In the genomic region with DNA sequence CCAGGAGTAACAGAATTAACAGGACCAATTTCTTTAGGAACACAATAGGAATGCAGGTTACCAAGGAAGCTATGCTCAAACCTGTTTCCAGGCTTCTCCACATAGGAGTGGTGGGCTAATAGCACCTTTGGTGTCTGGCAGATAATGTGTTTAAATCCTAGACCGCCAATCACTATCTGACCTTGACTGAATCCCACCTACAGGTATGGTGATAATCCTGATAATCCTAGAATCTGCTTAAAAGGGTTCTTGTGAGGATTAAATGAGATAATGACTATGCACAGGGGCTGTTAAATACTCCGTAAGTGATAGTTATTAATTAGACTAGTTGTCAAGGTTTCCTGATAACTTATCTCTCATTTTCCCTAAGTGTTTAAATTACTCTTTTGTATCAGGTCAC, we compare ENCODE assay signal across 19 cellular contexts.
A peak's percentile ranks its signal among the peaks of the same experiment; 100 is the strongest.
DNase-seq lines count a peak whose midpoint lies in the region; ATAC-seq and TF ChIP-seq lines count a peak whose summit lies in the region.
"Had no signal": no experiment of that assay in that cellular context is flagged by ENCODE, and none has a peak within 500 bp of the region (broad histone marks: within the 10 kb centered on the region; RNA-seq: fewer than 3 reads in every experiment).

No MANE protein-coding gene starts in this region.

- POLR2A ChIA-PET in CD4-positive, alpha-beta T cell (lab: Charles Lee) = interaction anchor here (1.4 to 1.5 kb wide), 2 partner anchors 17 to 29 kb away, joined by 3 to 5 read pairs; no protein-coding TSS in a partner anchor

- no peak overlapping the region for H3K23ac ChIP-seq in mesendoderm (ENCODE audit: low read length)

- no peak overlapping the region for H3K4me3 Mint-ChIP-seq in CD4-positive, alpha-beta T cell
- H3K4me3 Mint-ChIP-seq: CD4-positive, CD25-positive, alpha-beta regulatory T cell; HFFc6 had no signal

- WGBS in mesendoderm (ENCODE audit: extremely low coverage, insufficient coverage, low lambda C conversion rate) = no CpG with 5 or more reads among the region's 2 CpGs

- peaks cover 5% of the 10 kb centered on the region for H3K4me1 ChIP-seq in mesendoderm (ENCODE audit: control insufficient read depth, low read depth, low read length)
- H3K4me1 ChIP-seq: BE2C had no signal

- no peaks in the 10 kb centered on the region for H3K27me3 ChIP-seq in CD4-positive, alpha-beta T cell (ENCODE audit: control insufficient read depth, insufficient read depth, low read length)
- no peaks in the 10 kb centered on the region for H3K27me3 ChIP-seq in mesendoderm (ENCODE audit: insufficient read depth, low read length, poor library complexity)
- H3K27me3 ChIP-seq: BE2C had no signal

- no peak overlapping the region for H3K27ac ChIP-seq in CD4-positive, alpha-beta T cell (ENCODE audit: low read depth, low read length)
- H3K27ac ChIP-seq in mesendoderm (ENCODE audit: low read depth, low read length) = no peak overlapping the region

- H2BK15ac ChIP-seq in mesendoderm (replicated peaks; ENCODE audit: low read depth) = no peak overlapping the region

- H4K5ac ChIP-seq in mesendoderm (ENCODE audit: low read length) = no peak overlapping the region

- peaks cover 38% of the 10 kb centered on the region for H3K36me3 Mint-ChIP-seq in CD4-positive, alpha-beta T cell (ENCODE audit: low read depth)

- peaks cover 2% of the 10 kb centered on the region for H3K79me1 ChIP-seq in mesendoderm (ENCODE audit: low read length)

- H3K9ac ChIP-seq in mesendoderm (ENCODE audit: low read length) = no peak overlapping the region

- H2BK120ac ChIP-seq in mesendoderm (ENCODE audit: low read depth, low read length) = no peak overlapping the region

- no peaks in the 10 kb centered on the region for H3K79me2 ChIP-seq in mesendoderm (ENCODE audit: control insufficient read depth, insufficient read depth, low read length)

- no peak for DNase-seq in CD4-positive, alpha-beta T cell
- DNase-seq in D341Med (ENCODE audit: low spot score) (peak; percentile 52), NCI-H82 (lab: John Stamatoyannopoulos, UW) (peak; percentile 86), mesendoderm (peak; percentile 82)
- DNase-seq in activated CD4-positive, alpha-beta T cell treated with anti-CD3 and anti-CD28 coated beads, Interleukin-2, amount 50 U/mL, for 1 hour = no peak
- DNase-seq: ACHN; BE2C; C1 segment of cervical spinal cord; CD4-positive, CD25-positive, alpha-beta regulatory T cell; DMS 273 treated with DMSO at 0.1 percent for 48 hours; DMS53; DND-41; EL; GOT3; H7; HFFc6; KG1 had no signal

- H3K4me2 ChIP-seq in mesendoderm (ENCODE audit: low read length) = no peak overlapping the region

- H3K27me3 Mint-ChIP-seq in CD4-positive, alpha-beta T cell = no peaks in the 10 kb centered on the region
- H3K27me3 Mint-ChIP-seq: CD4-positive, CD25-positive, alpha-beta regulatory T cell had no signal

- CTCF ChIA-PET in CD4-positive, alpha-beta T cell (lab: Charles Lee) = interaction anchor here (1.7 to 2.0 kb wide), 2 partner anchors 9 to 80 kb away, joined by 5 to 7 read pairs; no protein-coding TSS in a partner anchor

- intact Hi-C loops in CD4-positive, alpha-beta T cell (cut with DNase I, micrococcal nuclease) = no loop called here

- no peaks in the 10 kb centered on the region for H3K9me3 Mint-ChIP-seq in CD4-positive, alpha-beta T cell
- H3K9me3 Mint-ChIP-seq: CD4-positive, CD25-positive, alpha-beta regulatory T cell; HFFc6 had no signal

- H2AK5ac ChIP-seq in mesendoderm (ENCODE audit: low read length) = no peak overlapping the region

- no peak for TF ChIP-seq CTCF in CD4-positive, alpha-beta T cell (IDR thresholded peaks at IDR 0.05)

- no peak for ATAC-seq in CD4-positive, alpha-beta T cell (ENCODE audit: poor library complexity)
- no peak for ATAC-seq in HG02938 (IDR thresholded peaks at IDR 0.05; ENCODE audit: unreplicated experiment)
- ATAC-seq: HCT116 had no signal

- H3K4me3 ChIP-seq in mesendoderm (ENCODE audit: low read length) = no peak overlapping the region

- peak overlapping the region; percentile 31 for H3K27ac Mint-ChIP-seq in CD4-positive, alpha-beta T cell
- H3K27ac Mint-ChIP-seq: HFFc6 had no signal

- peaks cover 2% of the 10 kb centered on the region for H3K36me3 ChIP-seq in mesendoderm (ENCODE audit: control insufficient read depth, insufficient read depth, low read length)

- no peak overlapping the region for H2BK5ac ChIP-seq in mesendoderm (ENCODE audit: low read length)

- no peak overlapping the region for H4K8ac ChIP-seq in mesendoderm (ENCODE audit: low read depth, low read length)

- H3K9me3 ChIP-seq in CD4-positive, alpha-beta T cell (ENCODE audit: control insufficient read depth, low read length) = no peaks in the 10 kb centered on the region
- H3K9me3 ChIP-seq: BE2C had no signal

- no peak overlapping the region for H3K18ac ChIP-seq in mesendoderm (ENCODE audit: low read length)

- no peak overlapping the region for H3K56ac ChIP-seq in mesendoderm (ENCODE audit: low read length)

- peaks cover 5% of the 10 kb centered on the region for H3K4me1 Mint-ChIP-seq in CD4-positive, alpha-beta T cell (ENCODE audit: low read depth)

- H3K4ac ChIP-seq in mesendoderm (ENCODE audit: low read depth, low read length) = no peak overlapping the region

Comparison
In these comparisons a context has a peak if more than half of its experiments do, and no peak if none do; other contexts are left out.
1. DNase-seq: peak in D341Med (single experiment), NCI-H82 (single experiment) and mesendoderm (single experiment); none in CD4-positive, alpha-beta T cell (0 of 10) and activated CD4-positive, alpha-beta T cell treated with anti-CD3 and anti-CD28 coated beads, Interleukin-2, amount 50 U/mL, for 1 hour (single experiment).